In the genomic region with DNA sequence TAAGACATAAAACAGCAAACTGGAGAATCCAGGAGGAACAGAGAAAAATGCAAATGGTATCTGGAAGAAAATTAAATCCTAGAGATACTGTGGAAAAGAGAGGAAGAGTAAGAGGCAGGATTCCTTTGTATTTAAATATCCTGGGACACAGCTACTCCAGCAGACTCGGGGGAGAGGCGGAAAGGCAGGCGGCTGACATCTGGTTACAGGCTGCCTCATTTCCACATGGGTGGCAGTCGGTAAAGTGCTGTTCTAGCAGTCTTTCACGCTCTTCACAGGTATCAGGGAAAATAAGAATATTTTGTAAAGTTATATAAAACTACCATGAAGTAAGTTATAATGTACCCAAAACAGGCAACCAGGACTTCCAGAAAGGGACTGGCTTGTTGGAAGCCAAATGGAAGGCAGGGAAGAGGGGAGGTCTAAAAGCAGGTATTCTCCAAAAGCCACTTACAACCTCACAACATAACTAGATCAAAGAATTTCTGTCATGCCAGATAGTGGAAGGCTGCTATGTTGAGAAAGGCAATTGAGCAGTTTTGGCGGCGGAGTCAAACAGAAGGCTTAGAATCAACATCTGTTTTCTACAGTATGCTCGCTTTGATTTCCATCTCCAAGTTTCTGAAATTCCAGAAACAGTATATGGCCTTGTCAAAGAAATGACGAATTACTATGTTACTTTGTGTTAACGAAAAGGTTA, we compare ENCODE assay signal across 8 cellular contexts. TPM values are rescaled to one million over a fixed set of nuclear protein-coding genes. Genes with fewer than 3 reads are reported as not detected.
DNase-seq lines count a peak whose midpoint lies in the region; ATAC-seq and TF ChIP-seq lines count a peak whose summit lies in the region.

No MANE protein-coding gene starts in this region.

- H3K4me1 ChIP-seq in heart left ventricle (peaks cover 0 to 27% (median 11%) of the 10 kb centered on the region in 12 donors), mucosa of rectum (ENCODE audit: control insufficient read depth in 2 of 2, insufficient read depth in 2 of 2, low read length in 2 of 2) (peaks cover 15% of the 10 kb centered on the region in 2 donors), vagina (peaks cover 17% of the 10 kb centered on the region)

- no peaks in the 10 kb centered on the region for H3K36me3 ChIP-seq in heart left ventricle
- no peaks in the 10 kb centered on the region for H3K36me3 ChIP-seq in mucosa of rectum (ENCODE audit: control insufficient read depth in 2 of 2, insufficient read depth in 2 of 2, low read length in 2 of 2)
- H3K36me3 ChIP-seq in vagina = no peaks in the 10 kb centered on the region

- in situ Hi-C loops in GM13976 (cut with MboI; ENCODE audit: low sequenced_read_pairs, unreplicated experiment) = no loop called here

- H3K9ac ChIP-seq in mucosa of rectum (ENCODE audit: low read depth in 1 of 2, low read length in 2 of 2) = peak overlapping the region in 1 of 2 donors; percentile 74

- no peak for TF ChIP-seq POLR2A in heart left ventricle (IDR thresholded peaks at IDR 0.05)
- TF ChIP-seq POLR2A in vagina (IDR thresholded peaks at IDR 0.05) = no peak

- intact Hi-C loops in heart left ventricle (cut with DNase I) (loop anchor here in 4 of 10 donors (2.0 to 10.0 kb wide), 6 partner anchors 53 to 515 kb away; a partner anchor contains a TSS), Right ventricle myocardium inferior (cut with DNase I) (loop anchor here (2.0 to 5.0 kb wide), 3 partner anchors 49 to 288 kb away; a partner anchor contains a TSS), vagina (cut with DNase I) (no loop called here)

- H3K4me3 ChIP-seq in heart left ventricle (peak overlapping the region in 10 of 12 donors; percentile 60 to 91 (median 80)), coronary artery (peak overlapping the region; percentile 77), mucosa of rectum (ENCODE audit: low read length in 2 of 2) (peak overlapping the region; percentile 74 to 84), vagina (peak overlapping the region; percentile 84 to 88)

- ATAC-seq in heart left ventricle = no peak
- ATAC-seq in Right ventricle myocardium inferior = no peak
- ATAC-seq in HG02571 (IDR thresholded peaks at IDR 0.05; ENCODE audit: unreplicated experiment) = no peak

- peaks cover 0 to 16% (median 0%) of the 10 kb centered on the region in 12 donors for H3K9me3 ChIP-seq in heart left ventricle
- no peaks in the 10 kb centered on the region for H3K9me3 ChIP-seq in mucosa of rectum (ENCODE audit: control insufficient read depth in 2 of 2, low read length in 2 of 2)
- H3K9me3 ChIP-seq in vagina = no peaks in the 10 kb centered on the region

- 32 to 43% (median 39%) methylated on average over 10 of the region's 10 CpGs for WGBS in heart left ventricle, 4 donors

- no peak for TF ChIP-seq CTCF in heart left ventricle (IDR thresholded peaks at IDR 0.05)
- no peak for TF ChIP-seq CTCF in coronary artery (IDR thresholded peaks at IDR 0.05)
- TF ChIP-seq CTCF in vagina (IDR thresholded peaks at IDR 0.05) = no peak
- TF ChIP-seq CTCF in GM13976 (IDR thresholded peaks at IDR 0.05; ENCODE audit: borderline replicate concordance, control extremely low read depth, extremely low read depth, insufficient read depth, missing control alignments) = no peak

- H3K27ac ChIP-seq in heart left ventricle = no peak overlapping the region
- no peak overlapping the region for H3K27ac ChIP-seq in coronary artery
- H3K27ac ChIP-seq in mucosa of rectum (ENCODE audit: low read depth in 2 of 2, low read length in 2 of 2) = no peak overlapping the region
- H3K27ac ChIP-seq in vagina = no peak overlapping the region

- DNase-seq in heart left ventricle (peak in 1 of 5 donors; percentile 26), Right ventricle myocardium inferior (ENCODE audit: missing footprints) (no peak), coronary artery (ENCODE audit: low spot score) (no peak), vagina (ENCODE audit: extremely low spot score in 2 of 2) (no peak), GM13976 (ENCODE audit: low spot score) (no peak), pons (ENCODE audit: low spot score) (no peak)

- H3K27me3 ChIP-seq in heart left ventricle = peaks cover 0 to 13% (median 0%) of the 10 kb centered on the region in 9 donors
- peaks cover 0 to 3% of the 10 kb centered on the region in 2 donors for H3K27me3 ChIP-seq in mucosa of rectum (ENCODE audit: control insufficient read depth in 2 of 2, insufficient read depth in 2 of 2, low read length in 2 of 2)
- no peaks in the 10 kb centered on the region for H3K27me3 ChIP-seq in vagina

RNA-seq across cellular contexts. Expression of a gene that starts 1.3 kb away (rescaled TPM):
- total RNA-seq in heart left ventricle = 1 to 10 TPM; 1.6 to 3.9 (median 2.3) TPM
- 1 to 10 TPM; 1.1 to 1.7 TPM for polyA plus RNA-seq in heart left ventricle
- 2.3 TPM for total RNA-seq in Right ventricle myocardium inferior
- total RNA-seq in vagina = 4.4 TPM

RNA-seq across cellular contexts. Expression of a gene that starts 53.0 kb away (rescaled TPM):
- total RNA-seq in heart left ventricle = 10 to 100 TPM in 6 of 9 donors, 1 to 10 TPM in 3; 7.0 to 30.4 (median 11.7) TPM
- polyA plus RNA-seq in heart left ventricle = 1 to 10 TPM; 3.7 to 5.8 TPM
- 17.3 TPM for total RNA-seq in Right ventricle myocardium inferior
- total RNA-seq in vagina = 32.2 TPM
